In the genomic region with DNA sequence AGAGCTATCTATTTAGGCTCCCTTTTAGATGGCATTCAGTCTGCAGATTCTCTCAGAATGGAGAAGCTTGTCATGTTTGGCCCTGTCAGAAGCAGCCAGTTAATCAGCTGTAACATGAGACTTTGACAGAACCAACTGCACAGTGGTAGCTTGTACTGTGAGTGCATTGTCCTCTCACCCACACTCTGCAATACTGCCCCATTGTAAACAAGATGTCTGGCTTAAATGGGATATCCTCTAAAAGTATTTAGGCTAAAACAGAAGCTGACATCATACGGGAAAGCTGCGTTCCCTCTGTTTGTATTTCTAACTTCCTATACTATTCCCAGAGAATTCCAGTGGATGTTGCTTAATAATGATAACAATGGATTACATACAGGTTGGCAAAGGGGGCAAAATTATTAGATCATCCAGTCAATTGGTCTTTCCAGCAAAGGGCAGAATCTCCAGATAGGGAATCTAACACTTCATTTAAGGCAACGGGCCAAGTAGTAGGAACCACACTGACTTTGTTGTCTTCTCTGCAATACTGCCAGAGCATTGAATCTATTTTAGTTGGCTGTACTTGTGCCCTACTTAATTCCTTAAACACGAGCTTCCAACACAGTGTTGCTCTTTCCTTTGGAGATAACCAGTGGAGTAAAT, we compare ENCODE assay signal across 10 cellular contexts. TPM values are rescaled to one million over a fixed set of nuclear protein-coding genes. Genes with fewer than 3 reads are reported as not detected.
DNase-seq lines count a peak whose midpoint lies in the region; ATAC-seq, FAIRE-seq and TF ChIP-seq lines count a peak whose summit lies in the region.
"Had no signal": no experiment of that assay in that cellular context is flagged by ENCODE, and none has a peak within 500 bp of the region (broad histone marks: within the 10 kb centered on the region; RNA-seq: fewer than 3 reads in every experiment).

No MANE protein-coding gene starts in this region.

- BruUV-seq in GM12878 (replicated peaks; lab: Mats Ljungman, UMichigan): no TSS peak

- 58% methylated on average over 4 of the region's 4 CpGs for WGBS in GM12878 (ENCODE audit: insufficient coverage, insufficient replicate concordance, low lambda C conversion rate, missing lambda C conversion rate)

- intact Hi-C loops in GM12878 (cut with micrococcal nuclease; ENCODE audit: unreplicated experiment): loop anchor here (5.0 to 10.0 kb wide), 2 partner anchors 201 to 529 kb away; no protein-coding TSS in a partner anchor
- intact Hi-C loops in natural killer cell (cut with micrococcal nuclease): loop anchor here (10.0 kb wide), 1 partner anchor 199 kb away; no protein-coding TSS in a partner anchor

- CTCF ChIA-PET in GM12878 (lab: Yijun Ruan, JAX): interaction anchor here (0.6 to 5.0 kb wide), 13 partner anchors 8 to 356 kb away, joined by 3 to 45 read pairs (median 5); no protein-coding TSS in a partner anchor

- no peak for TF ChIP-seq POLR2A in GM12878 (IDR thresholded peaks at IDR 0.05; ENCODE audit: low read depth, low read length)

- SMC1A ChIA-PET in GM12878 (lab: Charles Lee; ENCODE audit: uncharacterized antibody, unreplicated experiment): interaction anchor here (1.1 to 4.9 kb wide), 8 partner anchors 10 to 592 kb away, joined by 3 to 33 read pairs (median 4); no protein-coding TSS in a partner anchor

- in situ Hi-C loops in GM12878 (cut with MboI): no loop called here

- no peak for TF ChIP-seq RAD21 in GM12878 (IDR thresholded peaks at IDR 0.05; ENCODE audit: insufficient read depth, low read depth, low read length)

- no peaks in the 10 kb centered on the region for H3K79me2 ChIP-seq in GM12878 (ENCODE audit: control insufficient read depth, insufficient read depth, low read length)

- H3K27me3 ChIP-seq in GM12878 (replicated peaks in 1 of 2; ENCODE audit: control insufficient read depth in 2 of 2, insufficient read depth in 2 of 2, low read length in 1 of 2): no peaks in the 10 kb centered on the region
- H3K27me3 ChIP-seq: transverse colon had no signal

- no peaks in the 10 kb centered on the region for H3K9me3 ChIP-seq in GM12878 (replicated peaks; ENCODE audit: control insufficient read depth, insufficient read depth, low read length)
- H3K9me3 ChIP-seq: transverse colon had no signal

- H3K36me3 ChIP-seq in GM12878 (ENCODE audit: control insufficient read depth in 2 of 2, insufficient read depth in 2 of 2, low read length in 1 of 2): no peaks in the 10 kb centered on the region
- H3K36me3 ChIP-seq: transverse colon had no signal

- no peak for TF ChIP-seq CTCF in GM12878 (IDR thresholded peaks at IDR 0.05 in 2 of 3, conservative IDR thresholded peaks at IDR 0.05 in 1 of 3; ENCODE audit: control insufficient read depth in 2 of 3, extremely low read depth in 1 of 3, insufficient read depth in 1 of 3, low read depth in 3 of 3, low read length in 3 of 3)
- no peak for TF ChIP-seq CTCF in natural killer cell (IDR thresholded peaks at IDR 0.05)

- H3K4me2 ChIP-seq in GM12878 (ENCODE audit: control insufficient read depth, insufficient read depth): no peak overlapping the region

- TF ChIP-seq EP300 in GM12878 (IDR thresholded peaks at IDR 0.05; ENCODE audit: borderline replicate concordance in 1 of 2, control insufficient read depth in 1 of 2, low read depth in 2 of 2, low read length in 2 of 2): no peak

- no peaks in the 10 kb centered on the region for H3K4me1 ChIP-seq in GM12878 (ENCODE audit: control insufficient read depth, insufficient read depth, low read length)

- RAD21 ChIA-PET in GM12878 (lab: Charles Lee; ENCODE audit: unreplicated experiment): interaction anchor here (0.6 to 3.6 kb wide), 6 partner anchors 8 to 357 kb away, joined by 3 to 12 read pairs (median 4); no protein-coding TSS in a partner anchor

- no peak overlapping the region for H3K4me3 ChIP-seq in GM12878
- H3K4me3 ChIP-seq: transverse colon had no signal

- no peak overlapping the region for H3K27ac Mint-ChIP-seq in natural killer cell
- H3K27ac Mint-ChIP-seq: effector memory CD8-positive, alpha-beta T cell had no signal

- no peak overlapping the region for H3K4me3 Mint-ChIP-seq in natural killer cell
- H3K4me3 Mint-ChIP-seq: effector memory CD8-positive, alpha-beta T cell had no signal

- ATAC-seq in GM12878: peak; percentile 54; the same call in 2 of the 3 replicates
- ATAC-seq in natural killer cell: no peak
- ATAC-seq: effector memory CD8-positive, alpha-beta T cell had no signal

- peaks cover 0 to 8% of the 10 kb centered on the region in 2 donors for H3K27me3 Mint-ChIP-seq in natural killer cell (ENCODE audit: low read depth in 2 of 2)

- DNase-seq in NCI-H1417 (lab: John Stamatoyannopoulos, UW) (peak in 2 of 3 experiments; percentile 43 to 44), NCI-H1417 treated with DMSO at 0.1 percent for 48 hours (lab: John Stamatoyannopoulos, UW) (no peak), GM12878 (ENCODE audit: low read depth, low spot score) (no peak), islet precursor cell (peak; percentile 79), natural killer cell (no peak), HT-29 (ENCODE audit: low spot score) (no peak), NCI-H2081 treated with DMSO at 0.1 percent for 48 hours (lab: John Stamatoyannopoulos, UW) (no peak)
- DNase-seq: effector memory CD8-positive, alpha-beta T cell; transverse colon had no signal

- H3K4me1 Mint-ChIP-seq in natural killer cell: peaks cover 6% of the 10 kb centered on the region in 2 donors

- no peak overlapping the region for H2AFZ ChIP-seq in GM12878 (ENCODE audit: control insufficient read depth, low read depth, low read length)

- FAIRE-seq in GM12878 (lab: Jason Lieb, UNC): no peak

- H4K20me1 ChIP-seq in GM12878 (ENCODE audit: control insufficient read depth, insufficient read depth): no peaks in the 10 kb centered on the region

- H3K36me3 Mint-ChIP-seq in natural killer cell: no peaks in the 10 kb centered on the region

- H3K9ac ChIP-seq in GM12878 (ENCODE audit: control insufficient read depth, insufficient read depth, low read length): no peak overlapping the region

- H3K27ac ChIP-seq in GM12878 (ENCODE audit: control insufficient read depth, insufficient read depth): no peak overlapping the region
- peak overlapping the region; percentile 19 for H3K27ac ChIP-seq in temporal lobe (ENCODE audit: low read depth, low read length)

- no peaks in the 10 kb centered on the region for H3K9me3 Mint-ChIP-seq in natural killer cell
- H3K9me3 Mint-ChIP-seq: effector memory CD8-positive, alpha-beta T cell had no signal

- POLR2A ChIA-PET in GM12878 (lab: Charles Lee): no interaction called here

TF ChIP-seq in GM12878, 131 proteins besides CTCF, POLR2A, EP300 and RAD21 (continues in another document):
- no peak for TF ChIP-seq PAX5 (IDR thresholded peaks at IDR 0.05; ENCODE audit: borderline replicate concordance, low read depth, low read length)
- TF ChIP-seq ZNF24 (IDR thresholded peaks at IDR 0.05): no peak
- no peak for TF ChIP-seq ZNF274 (IDR thresholded peaks at IDR 0.05; ENCODE audit: insufficient read depth, insufficient read length)
- no peak for TF ChIP-seq LARP7 (IDR thresholded peaks at IDR 0.05)
- TF ChIP-seq, protein P1, sequence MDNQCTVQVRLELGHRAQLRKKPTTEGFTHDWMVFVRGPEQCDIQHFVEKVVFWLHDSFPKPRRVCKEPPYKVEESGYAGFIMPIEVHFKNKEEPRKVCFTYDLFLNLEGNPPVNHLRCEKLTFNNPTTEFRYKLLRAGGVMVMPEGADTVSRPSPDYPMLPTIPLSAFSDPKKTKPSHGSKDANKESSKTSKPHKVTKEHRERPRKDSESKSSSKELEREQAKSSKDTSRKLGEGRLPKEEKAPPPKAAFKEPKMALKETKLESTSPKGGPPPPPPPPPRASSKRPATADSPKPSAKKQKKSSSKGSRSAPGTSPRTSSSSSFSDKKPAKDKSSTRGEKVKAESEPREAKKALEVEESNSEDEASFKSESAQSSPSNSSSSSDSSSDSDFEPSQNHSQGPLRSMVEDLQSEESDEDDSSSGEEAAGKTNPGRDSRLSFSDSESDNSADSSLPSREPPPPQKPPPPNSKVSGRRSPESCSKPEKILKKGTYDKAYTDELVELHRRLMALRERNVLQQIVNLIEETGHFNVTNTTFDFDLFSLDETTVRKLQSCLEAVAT (IDR thresholded peaks at IDR 0.05): no peak
- no peak for TF ChIP-seq SMC3 (IDR thresholded peaks at IDR 0.05; ENCODE audit: borderline replicate concordance, low read length)

RNA-seq across cellular contexts. Expression of a gene that starts 15.4 kb away (rescaled TPM):
- total RNA-seq in GM12878 (2013; cell fraction: nucleolus; rRNA removed): 144 and 145 TPM in 2 replicates
- total RNA-seq in GM12878 (2014; rRNA removed) (6.7 and 8.3 TPM in 2 replicates), GM12878 (2014; rRNA removed; fragmentation: Illumina TruSeq; extraction: Trizol) (9.3 and 11.2 TPM in 2 replicates), GM12878 (2021) (5.7 and 6.9 TPM in 2 replicates), temporal lobe (3.0 TPM), natural killer cell (100 to 1,000 TPM; 264 to 339 (median 304) TPM)
- polyA plus RNA-seq in GM12878 (2011; ENCODE audit: low read depth): 1.1 TPM
- polyA plus RNA-seq in GM12878 (2011; rRNA removed) (4.9 and 6.0 TPM in 2 replicates), GM12878 (2014; fragmentation: Illumina TruSeq; extraction: Trizol) (9.3 TPM in 2 replicates), GM12878 (2014; fragmentation: Nextera tagmentation; extraction: Ambion mirVana) (1 to 10 TPM; 3.1 to 4.4 TPM), GM12878 (2014; rRNA removed) (5.7 and 7.5 TPM in 2 replicates), GM12878 (2016; fragmentation: Nextera tagmentation; extraction: Ambion mirVana) (1 to 10 TPM; 7.3 to 7.9 TPM)
- polyA plus RNA-seq in GM12878 (2011; cell fraction: cytosol; rRNA removed): 1.7 and 1.9 TPM in 2 replicates
- 4.0 and 5.4 TPM in 2 replicates for polyA plus RNA-seq in GM12878 (2011; cell fraction: nucleus; rRNA removed)
- 1.8 and 1.9 TPM in 2 replicates for polyA plus RNA-seq in GM12878 (2012)
- 3.2 and 6.2 TPM in 2 replicates for polyA minus RNA-seq in GM12878 (2011; rRNA and poly(A)+ RNA removed)
- polyA minus RNA-seq in GM12878 (2011; cell fraction: cytosol; rRNA and poly(A)+ RNA removed): 3.3 and 3.6 TPM in 2 replicates
- polyA minus RNA-seq in GM12878 (2011; cell fraction: nucleus; rRNA and poly(A)+ RNA removed): 6.3 and 6.6 TPM in 2 replicates
- total RNA-seq in HT-29 (2014; rRNA removed; shearing (Covaris generic)): 0.39 TPM in 1 of 2 replicates, not detected in the other

Comparison
In these comparisons a context has a peak if more than half of its experiments do, and no peak if none do; other contexts are left out.
1. DNase-seq: peak in NCI-H1417 (2 of 3) and islet precursor cell (single experiment); none in NCI-H1417 treated with DMSO at 0.1 percent for 48 hours (single experiment), GM12878 (single experiment), natural killer cell (single experiment), HT-29 (single experiment) and NCI-H2081 treated with DMSO at 0.1 percent for 48 hours (single experiment).